ENCODE assay signal across 22 cellular contexts in genomic region chr4:181566490-181566889, GRCh38.
DNase-seq lines count a peak whose midpoint lies in the region; ATAC-seq, FAIRE-seq and TF ChIP-seq lines count a peak whose summit lies in the region.
"Had no signal": no experiment of that assay in that cellular context is flagged by ENCODE, and none has a peak within 500 bp of the region (broad histone marks: within the 10 kb centered on the region; RNA-seq: fewer than 3 reads in every experiment).

No MANE protein-coding gene starts in this region.

- intact Hi-C loops in mucosa of descending colon (cut with DNase I, micrococcal nuclease) = no loop called here

- DNase-seq in AG04450 (ENCODE audit: low read depth, low spot score) (peak; percentile 50), LHCN-M2 (ENCODE audit: low read depth) (peak; percentile 82), mucosa of descending colon (no peak), germinal center (ENCODE audit: low spot score) (no peak), immature natural killer cell (no peak), HTR-8/SVneo (ENCODE audit: insufficient read length, low spot score) (no peak)
- DNase-seq: activated CD8-positive, alpha-beta T cell treated with anti-CD3 and anti-CD28 coated beads for 36 hours; amniotic stem cell; Kasumi-1; naive thymus-derived CD4-positive, alpha-beta T cell; NCI-H1417; stimulated activated CD4-positive, alpha-beta T cell treated with anti-CD3 and anti-CD28 coated beads, Interleukin-15, amount 100 ng/mL, for 24 hours; stimulated activated naive CD8-positive, alpha-beta T cell treated with anti-CD3 and anti-CD28 coated beads, Interleukin-15, amount 100 ng/mL, for 72 hours; T-helper 1 cell had no signal

- H3K4me1 ChIP-seq in mucosa of descending colon (ENCODE audit: low read depth) = no peaks in the 10 kb centered on the region
- H3K4me1 ChIP-seq: prostate gland had no signal

- ATAC-seq in mucosa of descending colon = peak; percentile 18
- no peak for ATAC-seq in GM21515 (IDR thresholded peaks at IDR 0.05; ENCODE audit: unreplicated experiment)
- ATAC-seq: activated CD8-positive, alpha-beta T cell treated with anti-CD3 and anti-CD28 coated beads for 36 hours; esophagus mucosa; GM23338; naive thymus-derived CD4-positive, alpha-beta T cell; stimulated activated naive CD8-positive, alpha-beta T cell treated with anti-CD3 and anti-CD28 coated beads, Interleukin-15, amount 100 ng/mL, for 72 hours had no signal

- TF ChIP-seq CTCF in AG04450 (IDR thresholded peaks at IDR 0.05; ENCODE audit: low read depth, low read length) (no peak), mucosa of descending colon (IDR thresholded peaks at IDR 0.05) (no peak)

- no peaks in the 10 kb centered on the region for H3K4me1 Mint-ChIP-seq in immature natural killer cell
- H3K4me1 Mint-ChIP-seq: naive thymus-derived CD4-positive, alpha-beta T cell; stimulated activated naive CD8-positive, alpha-beta T cell treated with anti-CD3 and anti-CD28 coated beads, Interleukin-15, amount 100 ng/mL, for 72 hours had no signal

- no peak overlapping the region for H3K4me3 ChIP-seq in AG04450 (ENCODE audit: low read depth, low read length)
- H3K4me3 ChIP-seq in mucosa of descending colon = no peak overlapping the region
- H3K4me3 ChIP-seq: GM23338, prostate gland had no signal

- H3K27ac ChIP-seq in AG04450 (ENCODE audit: low read depth, low read length) = no peak overlapping the region
- H3K27ac ChIP-seq: prostate gland, RWPE1 had no signal

- no peaks in the 10 kb centered on the region for H3K27me3 ChIP-seq in AG04450 (ENCODE audit: control insufficient read depth, insufficient read depth, low read length)

- CTCF ChIA-PET in AG04450 (lab: Charles Lee) = interaction anchor here (0.6 kb wide), 1 partner anchor 18 kb away, joined by 7 read pairs; no protein-coding TSS in a partner anchor

- no peaks in the 10 kb centered on the region for H3K36me3 ChIP-seq in mucosa of descending colon (ENCODE audit: low read depth)
- H3K36me3 ChIP-seq: prostate gland had no signal

- H3K27me3 Mint-ChIP-seq in immature natural killer cell (ENCODE audit: low read depth in 3 of 3) = no peaks in the 10 kb centered on the region
- H3K27me3 Mint-ChIP-seq: activated CD8-positive, alpha-beta T cell treated with anti-CD3 and anti-CD28 coated beads for 36 hours; naive thymus-derived CD4-positive, alpha-beta T cell; stimulated activated naive CD8-positive, alpha-beta T cell treated with anti-CD3 and anti-CD28 coated beads, Interleukin-15, amount 100 ng/mL, for 72 hours had no signal

- H3K27ac Mint-ChIP-seq in immature natural killer cell = no peak overlapping the region
- H3K27ac Mint-ChIP-seq: activated CD8-positive, alpha-beta T cell treated with anti-CD3 and anti-CD28 coated beads for 36 hours; activated T-helper 1 cell treated with anti-CD3 and anti-CD28 coated beads, Interleukin-12 subunit alpha, Interleukin-12 subunit beta, Interleukin-2, Interleukin-4 antibody, amounts not matched to agents 30 ng/mL and 10 ng/mL and 1 ng/mL, durations not matched to agents 14 hours and 24 hours and 36 hours; GM23338; naive thymus-derived CD4-positive, alpha-beta T cell; stimulated activated naive CD8-positive, alpha-beta T cell treated with anti-CD3 and anti-CD28 coated beads, Interleukin-15, amount 100 ng/mL, for 72 hours had no signal

- no peaks in the 10 kb centered on the region for H3K36me3 Mint-ChIP-seq in immature natural killer cell
- H3K36me3 Mint-ChIP-seq: naive thymus-derived CD4-positive, alpha-beta T cell had no signal

- no peak overlapping the region for H3K4me3 Mint-ChIP-seq in immature natural killer cell
- H3K4me3 Mint-ChIP-seq: activated CD8-positive, alpha-beta T cell treated with anti-CD3 and anti-CD28 coated beads for 36 hours; activated T-helper 1 cell treated with anti-CD3 and anti-CD28 coated beads, Interleukin-12 subunit alpha, Interleukin-12 subunit beta, Interleukin-2, Interleukin-4 antibody, amounts not matched to agents 30 ng/mL and 10 ng/mL and 1 ng/mL, durations not matched to agents 14 hours and 24 hours and 36 hours; GM23338; naive thymus-derived CD4-positive, alpha-beta T cell; stimulated activated naive CD8-positive, alpha-beta T cell treated with anti-CD3 and anti-CD28 coated beads, Interleukin-15, amount 100 ng/mL, for 72 hours had no signal

- peaks cover 0 to 16% (median 5%) of the 10 kb centered on the region in 6 donors for H3K9me3 Mint-ChIP-seq in immature natural killer cell
- H3K9me3 Mint-ChIP-seq: activated T-helper 1 cell treated with anti-CD3 and anti-CD28 coated beads, Interleukin-12 subunit alpha, Interleukin-12 subunit beta, Interleukin-2, Interleukin-4 antibody, amounts not matched to agents 30 ng/mL and 10 ng/mL and 1 ng/mL, durations not matched to agents 14 hours and 24 hours and 36 hours; GM23338 had no signal

- FAIRE-seq in endometrium (lab: Jason Lieb, UNC) = peak; percentile 61
- no peak for FAIRE-seq in HTR-8/SVneo (lab: Jason Lieb, UNC)
- FAIRE-seq: urothelium cell line had no signal

- POLR2A ChIA-PET in AG04450 (lab: Yijun Ruan, JAX) = no interaction called here

- H3K9me3 ChIP-seq in AG04450 (ENCODE audit: control insufficient read depth, insufficient read depth, low read length) (no peaks in the 10 kb centered on the region), mucosa of descending colon (no peaks in the 10 kb centered on the region)
- H3K9me3 ChIP-seq: prostate gland had no signal

Comparison
In these comparisons a context has a peak if more than half of its experiments do, and no peak if none do; other contexts are left out.
1. DNase-seq: peak in AG04450 (single experiment) and LHCN-M2 (single experiment); none in mucosa of descending colon (0 of 3), germinal center (single experiment), immature natural killer cell (0 of 3) and HTR-8/SVneo (single experiment).